1 cellular context compared by ENCODE assay signal in genomic region chr11:1548221-1549070, GRCh38.
TF ChIP-seq lines count a peak whose summit lies in the region.

No MANE protein-coding gene starts in this region.

TF ChIP-seq in endothelial cell of umbilical vein, 7 proteins besides CTCF, POLR2A, EP300 and RAD21:
- TF ChIP-seq MYC (IDR thresholded peaks at IDR 0.05; ENCODE audit: low read depth, low read length) (no peak), JUN (IDR thresholded peaks at IDR 0.05; ENCODE audit: borderline replicate concordance, insufficient read depth, insufficient read length, low read depth) (no peak), POLR2AphosphoS5 (IDR thresholded peaks at IDR 0.05; ENCODE audit: insufficient read depth, low read depth, low read length) (no peak), MAX (IDR thresholded peaks at IDR 0.05; ENCODE audit: insufficient read depth, insufficient read length) (no peak), EZH2 (IDR thresholded peaks at IDR 0.05; ENCODE audit: borderline replicate concordance, low read depth, low read length, severe bottlenecking) (no peak), FOS (IDR thresholded peaks at IDR 0.05; ENCODE audit: borderline replicate concordance, insufficient read depth, low read length) (no peak), GATA2 (IDR thresholded peaks at IDR 0.05; ENCODE audit: insufficient read depth, insufficient read length, low read depth, low read length) (no peak)
TF ChIP-seq in endothelial cell of umbilical vein: peak in this region for 0.
